ENCODE assay signal across 1 cellular context in genomic region chr1:21838359-21839157, GRCh38.
TF ChIP-seq lines count a peak whose summit lies in the region.

No MANE protein-coding gene starts in this region.

TF ChIP-seq in K562, 482 proteins besides CTCF, POLR2A, EP300 and RAD21 (continued from another document):
- peak; percentile 63 for TF ChIP-seq RBM22 (IDR thresholded peaks at IDR 0.05; ENCODE audit: low read depth, low read length, poor library complexity, severe bottlenecking)
